8 cellular contexts compared by ENCODE assay signal in genomic region chr15:84983299-84983698, GRCh38. TPM values are rescaled to one million over a fixed set of nuclear protein-coding genes. Genes with fewer than 3 reads are reported as not detected.
A peak's percentile ranks its signal among the peaks of the same experiment; 100 is the strongest.
DNase-seq lines count a peak whose midpoint lies in the region; ATAC-seq and TF ChIP-seq lines count a peak whose summit lies in the region.

No MANE protein-coding gene starts in this region.

- no peaks in the 10 kb centered on the region for H3K9me3 Mint-ChIP-seq in activated T-cell treated with anti-CD3 and anti-CD28 coated beads, Interleukin-2, amount 50 U/mL, for 72 hours

- DNase-seq in activated T-cell treated with anti-CD3 and anti-CD28 coated beads, Interleukin-2, amount 50 U/mL, for 72 hours = no peak
- DNase-seq in activated T-cell treated with anti-CD3 and anti-CD28 coated beads, Interleukin-2, amount 50 U/mL, for 1 hour = no peak
- DNase-seq in ascending aorta (ENCODE audit: low spot score in 2 of 2) (no peak), right lobe of liver (no peak), tibial nerve (ENCODE audit: low spot score in 2 of 2) (no peak), NCI-H345 treated with DMSO at 0.1 percent for 48 hours (lab: John Stamatoyannopoulos, UW; ENCODE audit: unreplicated experiment) (no peak), NCI-H2227 treated with DMSO at 0.1 percent for 48 hours (lab: John Stamatoyannopoulos, UW) (no peak)

- H3K27me3 ChIP-seq in ascending aorta (no peaks in the 10 kb centered on the region), right lobe of liver (no peaks in the 10 kb centered on the region), tibial nerve (no peaks in the 10 kb centered on the region)

- H3K27ac Mint-ChIP-seq in activated T-cell treated with anti-CD3 and anti-CD28 coated beads, Interleukin-2, amount 50 U/mL, for 72 hours = peak overlapping the region; percentile 93

- H3K4me3 Mint-ChIP-seq in activated T-cell treated with anti-CD3 and anti-CD28 coated beads, Interleukin-2, amount 50 U/mL, for 72 hours = peak overlapping the region; percentile 93 to 95

- H3K4me1 ChIP-seq in ascending aorta = peaks cover 0 to 6% of the 10 kb centered on the region in 2 donors
- peaks cover 4 to 39% (median 7%) of the 10 kb centered on the region in 4 donors for H3K4me1 ChIP-seq in right lobe of liver
- peaks cover 0 to 51% (median 23%) of the 10 kb centered on the region in 4 donors for H3K4me1 ChIP-seq in tibial nerve

- H3K27ac ChIP-seq in ascending aorta (no peak overlapping the region), right lobe of liver (peak overlapping the region; percentile 96 to 97 (median 96)), tibial nerve (peak overlapping the region in 2 of 4 donors; percentile 96 to 98)

- H3K27me3 Mint-ChIP-seq in activated T-cell treated with anti-CD3 and anti-CD28 coated beads, Interleukin-2, amount 50 U/mL, for 72 hours (ENCODE audit: low read depth) = peaks cover 10% of the 10 kb centered on the region

- no peak for TF ChIP-seq POLR2A in right lobe of liver (IDR thresholded peaks at IDR 0.05)
- TF ChIP-seq POLR2A in tibial nerve (IDR thresholded peaks at IDR 0.05) = no peak

- intact Hi-C loops in ascending aorta (cut with DNase I) = loop anchor here (5.0 kb wide), 1 partner anchor 326 kb away; the partner anchor contains the start of gene NMB
- intact Hi-C loops in right lobe of liver (cut with DNase I) = no loop called here

- H3K36me3 Mint-ChIP-seq in activated T-cell treated with anti-CD3 and anti-CD28 coated beads, Interleukin-2, amount 50 U/mL, for 72 hours (ENCODE audit: insufficient read depth in 2 of 2) = peaks cover 2% of the 10 kb centered on the region in 2 donors

- no peak for TF ChIP-seq EP300 in tibial nerve (IDR thresholded peaks at IDR 0.05)

- WGBS in right lobe of liver (ENCODE audit: insufficient coverage, low coverage, low lambda C conversion rate, missing lambda C conversion rate) = 12% methylated on average over 4 of the region's 4 CpGs
- 21 to 27% methylated on average over 4 of the region's 4 CpGs for WGBS in tibial nerve, 2 donors

- no peak for ATAC-seq in activated T-cell treated with anti-CD3 and anti-CD28 coated beads, Interleukin-2, amount 50 U/mL, for 72 hours (replicated peaks in 1 of 2)
- ATAC-seq in right lobe of liver (no peak), HG02884 (IDR thresholded peaks at IDR 0.05; ENCODE audit: unreplicated experiment) (no peak)

- TF ChIP-seq CTCF in ascending aorta (IDR thresholded peaks at IDR 0.05) (no peak), right lobe of liver (IDR thresholded peaks at IDR 0.05) (no peak), tibial nerve (IDR thresholded peaks at IDR 0.05) (no peak)

- no peaks in the 10 kb centered on the region for H3K9me3 ChIP-seq in ascending aorta
- no peaks in the 10 kb centered on the region for H3K9me3 ChIP-seq in right lobe of liver
- no peaks in the 10 kb centered on the region for H3K9me3 ChIP-seq in tibial nerve

- peak overlapping the region; percentile 94 to 98 for H3K4me3 ChIP-seq in ascending aorta
- peak overlapping the region; percentile 69 to 95 (median 75) for H3K4me3 ChIP-seq in right lobe of liver
- H3K4me3 ChIP-seq in tibial nerve = peak overlapping the region; percentile 83 to 97 (median 90)

- H3K36me3 ChIP-seq in ascending aorta = no peaks in the 10 kb centered on the region
- no peaks in the 10 kb centered on the region for H3K36me3 ChIP-seq in right lobe of liver
- H3K36me3 ChIP-seq in tibial nerve = no peaks in the 10 kb centered on the region

- H3K4me1 Mint-ChIP-seq in activated T-cell treated with anti-CD3 and anti-CD28 coated beads, Interleukin-2, amount 50 U/mL, for 72 hours (ENCODE audit: low read depth) = peaks cover 64% of the 10 kb centered on the region

RNA-seq across cellular contexts. Expression of gene PDE8A, which starts 1.6 kb away (rescaled TPM):
- total RNA-seq in activated T-cell treated with anti-CD3 and anti-CD28 coated beads, Interleukin-2, amount 50 U/mL, for 72 hours = 10 to 100 TPM; 31.6 to 37.7 TPM
- total RNA-seq in ascending aorta (22.9 TPM), right lobe of liver (10 to 100 TPM; 32.7 to 40.5 (median 37.4) TPM), tibial nerve (100 to 1,000 TPM in 1 of 4 donors, 10 to 100 TPM in 3; 49.4 to 108 (median 64.3) TPM)

Comparison
In these comparisons a context has a peak if more than half of its experiments do, and no peak if none do; other contexts are left out.
1. H3K27ac ChIP-seq: peak in right lobe of liver (3 of 3); none in ascending aorta (0 of 2).
2. Peak in every context shown above with its lines, with median percentiles within 50 percentile points of each other: H3K4me3 ChIP-seq.